8 cellular contexts compared by ENCODE assay signal in the genomic region with DNA sequence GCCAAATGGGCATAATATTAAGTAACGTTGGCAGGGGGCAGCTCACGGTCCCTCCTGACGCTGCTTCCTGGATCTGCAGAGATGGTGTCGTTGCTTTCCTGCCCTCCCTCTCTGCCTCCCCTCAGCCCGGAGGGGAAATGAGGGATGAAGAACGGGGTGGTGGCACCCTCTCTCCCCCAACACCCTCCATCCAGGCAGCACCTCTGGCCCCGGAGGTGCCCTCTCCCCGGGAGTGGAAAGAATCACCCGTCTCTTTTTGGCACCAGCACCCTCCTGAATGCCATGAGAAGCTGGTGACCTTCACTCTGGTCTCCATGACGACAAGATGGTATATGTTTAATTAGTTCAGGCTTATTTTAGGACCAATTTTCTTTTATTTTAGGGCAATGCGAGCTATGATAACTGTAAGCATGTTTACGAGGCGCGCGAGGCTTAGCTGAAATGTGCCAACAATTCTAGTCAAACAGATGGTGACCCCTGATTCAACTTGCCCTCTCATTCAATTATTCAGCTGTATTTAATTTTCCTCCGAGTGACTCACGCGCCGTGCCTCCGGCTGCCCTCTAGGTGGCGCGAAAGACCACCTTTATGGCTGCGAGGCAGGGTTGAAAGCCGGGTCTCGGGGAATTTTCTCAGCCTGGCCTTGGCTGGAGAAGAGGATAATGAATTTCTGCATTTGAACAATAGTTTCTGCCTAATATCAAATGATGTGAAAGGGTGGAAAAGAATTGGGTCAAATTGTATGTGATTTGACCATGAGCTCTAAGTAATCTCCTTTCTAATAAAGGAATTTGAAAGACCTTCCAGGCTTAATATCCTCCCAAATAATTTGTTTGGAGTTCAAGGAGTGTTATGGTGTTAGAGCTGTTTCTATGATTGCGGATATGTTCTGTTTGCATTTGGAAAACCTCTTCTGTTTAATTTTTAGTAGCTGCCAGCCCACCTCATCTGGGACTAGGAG.
DNase-seq lines count a peak whose midpoint lies in the region; ATAC-seq and TF ChIP-seq lines count a peak whose summit lies in the region.

No MANE protein-coding gene starts in this region.

- no peak for ATAC-seq in GM18861 (IDR thresholded peaks at IDR 0.05; ENCODE audit: unreplicated experiment)

- TF ChIP-seq CTCF in GM12873 (IDR thresholded peaks at IDR 0.05; ENCODE audit: insufficient read depth, low read depth, low read length, missing control alignments): peak; percentile 83
- peak; percentile 82 for TF ChIP-seq CTCF in WI38 (IDR thresholded peaks at IDR 0.05; ENCODE audit: low read depth, low read length)
- TF ChIP-seq CTCF in choroid plexus epithelial cell (conservative IDR thresholded peaks at IDR 0.05; ENCODE audit: low read depth, low read length): peak; percentile 95

- DNase-seq in 8988T (peak; percentile 84), NCI-H2171 treated with DMSO at 0.1 percent for 48 hours (lab: John Stamatoyannopoulos, UW) (peak; percentile 94), choroid plexus epithelial cell (ENCODE audit: low read depth) (peak; percentile 87), kidney tubule cell (ENCODE audit: low spot score) (peak; percentile 58)
- DNase-seq in stimulated activated CD4-positive, alpha-beta T cell treated with anti-CD3 and anti-CD28 coated beads, Interleukin-2, amount 100 ng/mL, for 4 hours (ENCODE audit: low read depth): peak; percentile 17

- H3K4me3 ChIP-seq in WI38 (ENCODE audit: low read depth, low read length) (no peak overlapping the region), choroid plexus epithelial cell (ENCODE audit: low read depth, low read length) (no peak overlapping the region)

Comparison
In these comparisons a context has a peak if more than half of its experiments do, and no peak if none do; other contexts are left out.
1. DNase-seq: peak in every context shown above with its lines; median percentile 94 in NCI-H2171 treated with DMSO at 0.1 percent for 48 hours; 87 in choroid plexus epithelial cell; 84 in 8988T; 58 in kidney tubule cell; 17 in stimulated activated CD4-positive, alpha-beta T cell treated with anti-CD3 and anti-CD28 coated beads, Interleukin-2, amount 100 ng/mL, for 4 hours.